In genomic region chr4:89300060-89300459, GRCh38 we compare ENCODE assay signal across 15 cellular contexts. TPM values are rescaled to one million over a fixed set of nuclear protein-coding genes. Genes with fewer than 3 reads are reported as not detected.
DNase-seq lines count a peak whose midpoint lies in the region; ATAC-seq and TF ChIP-seq lines count a peak whose summit lies in the region.
"Had no signal": no experiment of that assay in that cellular context is flagged by ENCODE, and none has a peak within 500 bp of the region (broad histone marks: within the 10 kb centered on the region; RNA-seq: fewer than 3 reads in every experiment).

No MANE protein-coding gene starts in this region.

- H3K4me1 Mint-ChIP-seq in stimulated activated naive CD8-positive, alpha-beta T cell treated with anti-CD3 and anti-CD28 coated beads, Interleukin-15, amount 100 ng/mL, for 72 hours = peaks cover 82% of the 10 kb centered on the region

- H3K4me3 ChIP-seq in heart right ventricle (no peak overlapping the region), OCI-LY7 (ENCODE audit: low read depth, low read length, poor library complexity, severe bottlenecking) (peak overlapping the region; percentile 63), colonic mucosa (no peak overlapping the region)

- BruUV-seq in OCI-LY7 (replicated peaks; lab: Mats Ljungman, UMichigan) = no TSS peak

- peak overlapping the region in 7 of 10 donors; percentile 29 to 93 (median 66) for H3K27ac ChIP-seq in heart right ventricle
- peak overlapping the region; percentile 88 for H3K27ac ChIP-seq in OCI-LY7 (ENCODE audit: low read depth, low read length, poor library complexity, severe bottlenecking)
- H3K27ac ChIP-seq in colonic mucosa = peak overlapping the region; percentile 83

- POLR2A ChIA-PET in OCI-LY7 (lab: Charles Lee) = interaction anchor here (0.5 to 7.3 kb wide), 10 partner anchors 8 to 135 kb away, joined by 3 to 69 read pairs (median 8); partner anchors contain the start of gene GPRIN3

- H4K20me1 ChIP-seq in OCI-LY7 (ENCODE audit: insufficient read depth, low read length) = no peaks in the 10 kb centered on the region

- H3K27me3 Mint-ChIP-seq in stimulated activated naive CD8-positive, alpha-beta T cell treated with anti-CD3 and anti-CD28 coated beads, Interleukin-15, amount 100 ng/mL, for 72 hours = no peaks in the 10 kb centered on the region

- peak overlapping the region; percentile 13 to 57 for H3K4me3 Mint-ChIP-seq in stimulated activated naive CD8-positive, alpha-beta T cell treated with anti-CD3 and anti-CD28 coated beads, Interleukin-15, amount 100 ng/mL, for 72 hours

- H3K4me1 ChIP-seq in heart right ventricle (peaks cover 0 to 100% (median 53%) of the 10 kb centered on the region in 9 donors), OCI-LY7 (ENCODE audit: insufficient read depth, low read length, poor library complexity, severe bottlenecking) (peaks cover 89% of the 10 kb centered on the region), colonic mucosa (peaks cover 11% of the 10 kb centered on the region)
- H3K4me1 ChIP-seq: breast epithelium had no signal

- no peaks in the 10 kb centered on the region for H3K9me3 Mint-ChIP-seq in stimulated activated naive CD8-positive, alpha-beta T cell treated with anti-CD3 and anti-CD28 coated beads, Interleukin-15, amount 100 ng/mL, for 72 hours

- no peaks in the 10 kb centered on the region for H3K9me2 ChIP-seq in OCI-LY7 (ENCODE audit: insufficient read depth, low read length)

- H3K9me3 ChIP-seq in heart right ventricle = no peaks in the 10 kb centered on the region
- no peaks in the 10 kb centered on the region for H3K9me3 ChIP-seq in OCI-LY7 (ENCODE audit: low read length)
- no peaks in the 10 kb centered on the region for H3K9me3 ChIP-seq in colonic mucosa
- H3K9me3 ChIP-seq: breast epithelium had no signal

- peaks cover 80% of the 10 kb centered on the region; the same call in 1 of the 2 replicates for H3K79me2 ChIP-seq in OCI-LY7 (ENCODE audit: insufficient read depth, low read depth, low read length)

- TF ChIP-seq CTCF in heart right ventricle (IDR thresholded peaks at IDR 0.05) (no peak), OCI-LY7 (conservative IDR thresholded peaks at IDR 0.05; ENCODE audit: low read length) (no peak), colonic mucosa (IDR thresholded peaks at IDR 0.05) (no peak)

- H3K36me3 ChIP-seq in heart right ventricle (no peaks in the 10 kb centered on the region), OCI-LY7 (ENCODE audit: insufficient read depth, low read length) (no peaks in the 10 kb centered on the region), colonic mucosa (no peaks in the 10 kb centered on the region)
- H3K36me3 ChIP-seq: breast epithelium had no signal

- DNase-seq in heart right ventricle = no peak
- no peak for DNase-seq in Right ventricle myocardium inferior (ENCODE audit: missing footprints)
- DNase-seq in OCI-LY7 (ENCODE audit: low spot score) = no peak
- no peak for DNase-seq in colonic mucosa
- no peak for DNase-seq in stimulated activated naive CD8-positive, alpha-beta T cell treated with anti-CD3 and anti-CD28 coated beads, Interleukin-15, amount 100 ng/mL, for 72 hours
- DNase-seq in ureter (ENCODE audit: low spot score) = no peak
- DNase-seq in DMS53 (lab: John Stamatoyannopoulos, UW) = no peak
- DNase-seq: activated effector memory CD4-positive, alpha-beta T cell treated with anti-CD3 and anti-CD28 coated beads, Interleukin-2, amount 50 U/mL, for 16 hours; effector CD8-positive, alpha-beta T cell; left ventricle myocardium superior; NCI-H1092 treated with DMSO at 0.1 percent for 48 hours; NCI-H2171 treated with DMSO at 0.1 percent for 48 hours; stimulated activated CD4-positive, alpha-beta T cell treated with anti-CD3 and anti-CD28 coated beads, Interleukin-15, amount 100 ng/mL, for 24 hours had no signal

- WGBS in heart right ventricle, 2 donors = 64 to 95% methylated on average over 2 of the region's 2 CpGs

- peak overlapping the region in 1 of 2 donors; percentile 60 for H3K9ac ChIP-seq in colonic mucosa (ENCODE audit: low read depth in 2 of 2, low read length in 2 of 2)

- ATAC-seq in heart right ventricle (no peak), Right ventricle myocardium inferior (no peak), GM21576 (IDR thresholded peaks at IDR 0.05; ENCODE audit: unreplicated experiment) (no peak)
- no peak for ATAC-seq in stimulated activated naive CD8-positive, alpha-beta T cell treated with anti-CD3 and anti-CD28 coated beads, Interleukin-15, amount 100 ng/mL, for 72 hours

- H2AFZ ChIP-seq in OCI-LY7 (ENCODE audit: low read length) = no peak overlapping the region

- CTCF ChIA-PET in OCI-LY7 (lab: Charles Lee; ENCODE audit: unreplicated experiment) = interaction anchor here (1.5 to 1.9 kb wide), 2 partner anchors 17 to 48 kb away, joined by 3 to 5 read pairs; no protein-coding TSS in a partner anchor

- H3K27me3 ChIP-seq in heart right ventricle = no peaks in the 10 kb centered on the region
- H3K27me3 ChIP-seq in colonic mucosa = no peaks in the 10 kb centered on the region
- H3K27me3 ChIP-seq: breast epithelium had no signal

- H3K4me2 ChIP-seq in OCI-LY7 (ENCODE audit: low read length) = peak overlapping the region; percentile 81

- intact Hi-C loops in heart right ventricle (cut with DNase I) (loop anchor here in 5 of 10 donors (5.0 to 10.0 kb wide), 4 partner anchors 43 to 135 kb away; no protein-coding TSS in a partner anchor), Right ventricle myocardium inferior (cut with DNase I) (loop anchor here (5.0 kb wide), 1 partner anchor 73 kb away; no protein-coding TSS in a partner anchor), OCI-LY7 (cut with micrococcal nuclease; ENCODE audit: unreplicated experiment) (no loop called here), colonic mucosa (cut with DNase I) (no loop called here)

- peak overlapping the region in 1 of 2 donors; percentile 52 for H3K27ac Mint-ChIP-seq in stimulated activated naive CD8-positive, alpha-beta T cell treated with anti-CD3 and anti-CD28 coated beads, Interleukin-15, amount 100 ng/mL, for 72 hours

RNA-seq across cellular contexts. Expression of gene GPRIN3, which starts 7.5 kb away (rescaled TPM):
- total RNA-seq in heart right ventricle (10 to 100 TPM in 4 of 10 donors, 1 to 10 TPM in 6; 4.3 to 12.2 (median 9.8) TPM), Right ventricle myocardium inferior (5.9 TPM), OCI-LY7 (2022) (9.3 and 9.9 TPM in 2 replicates), colonic mucosa (10 to 100 TPM; 22.5 to 26.8 TPM), ureter (3.5 TPM)
- 1 to 10 TPM; 1.7 to 3.0 TPM for polyA plus RNA-seq in heart right ventricle
- 3.6 and 4.6 TPM in 2 replicates for total RNA-seq in OCI-LY7 (2014; rRNA removed; shearing (Covaris generic))
